ENCODE assay signal across 8 cellular contexts in the genomic region with DNA sequence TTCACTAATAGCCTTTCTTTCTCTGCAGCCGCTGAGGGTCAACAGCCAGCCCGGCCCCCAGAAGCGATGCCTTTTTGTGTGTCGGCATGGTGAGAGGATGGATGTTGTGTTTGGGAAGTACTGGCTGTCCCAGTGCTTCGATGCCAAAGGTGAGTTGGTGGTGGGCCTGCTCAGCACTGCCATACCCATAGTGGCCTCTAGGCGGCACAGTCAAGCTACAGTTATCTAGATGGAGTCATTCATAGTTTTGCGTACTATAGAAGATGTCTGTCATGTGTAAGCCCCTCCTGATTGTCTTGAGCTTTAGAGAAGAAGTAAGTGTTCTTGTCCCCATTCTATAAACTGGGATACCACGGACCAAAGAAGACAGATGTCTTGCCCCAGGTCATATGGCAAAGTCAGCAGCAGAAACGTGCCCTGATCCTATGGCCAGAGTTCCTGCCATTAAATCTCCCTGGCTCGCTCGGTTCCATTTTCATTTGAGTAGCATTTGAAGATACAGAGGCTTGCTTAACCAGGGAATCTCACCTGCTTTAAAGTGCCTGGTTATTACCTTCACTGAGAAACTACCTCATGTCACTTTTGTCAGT. TPM values are rescaled to one million over a fixed set of nuclear protein-coding genes. Genes with fewer than 3 reads are reported as not detected.
DNase-seq lines count a peak whose midpoint lies in the region; ATAC-seq and TF ChIP-seq lines count a peak whose summit lies in the region.

No MANE protein-coding gene starts in this region.

- peaks cover 45% of the 10 kb centered on the region for H3K36me3 ChIP-seq in effector memory CD4-positive, alpha-beta T cell (ENCODE audit: control insufficient read depth, insufficient read depth, low read length)
- H3K36me3 ChIP-seq in thyroid gland: no peaks in the 10 kb centered on the region

- CTCF ChIA-PET in Calu3 (lab: Charles Lee): interaction anchor here (1.3 kb wide), 1 partner anchor 58 kb away, joined by 6 read pairs; no protein-coding TSS in a partner anchor

- 56 to 62% methylated on average over 11 of the region's 11 CpGs for WGBS in thyroid gland, 2 donors
- WGBS in lower leg skin, 2 donors: 68 to 76% methylated on average over 11 of the region's 11 CpGs

- H3K4me3 Mint-ChIP-seq in Calu3 (ENCODE audit: low read depth, unreplicated experiment) (no peak overlapping the region), nephron (no peak overlapping the region)

- H3K4me1 ChIP-seq in effector memory CD4-positive, alpha-beta T cell (ENCODE audit: control insufficient read depth, insufficient read depth, low read length, poor library complexity, severe bottlenecking): no peaks in the 10 kb centered on the region
- H3K4me1 ChIP-seq in thyroid gland: no peaks in the 10 kb centered on the region

- no peaks in the 10 kb centered on the region for H3K9me3 ChIP-seq in effector memory CD4-positive, alpha-beta T cell (ENCODE audit: control insufficient read depth, low read length)
- H3K9me3 ChIP-seq in thyroid gland: no peaks in the 10 kb centered on the region

- TF ChIP-seq POLR2A in NB4 (IDR thresholded peaks at IDR 0.05; ENCODE audit: extremely low read depth, insufficient read length) (no peak), thyroid gland (IDR thresholded peaks at IDR 0.05) (no peak), lower leg skin (IDR thresholded peaks at IDR 0.05) (no peak)

- no peak overlapping the region for H3K27ac Mint-ChIP-seq in Calu3 (ENCODE audit: unreplicated experiment)
- no peak overlapping the region for H3K27ac Mint-ChIP-seq in nephron

- intact Hi-C loops in Calu3 (cut with micrococcal nuclease; ENCODE audit: unreplicated experiment) (loop anchor here (1.0 to 5.0 kb wide), 2 partner anchors 58 to 226 kb away; no protein-coding TSS in a partner anchor), thyroid gland (cut with DNase I) (loop anchor here (5.0 kb wide), 2 partner anchors 56 to 236 kb away; no protein-coding TSS in a partner anchor), lower leg skin (cut with DNase I; ENCODE audit: low total_unique reads) (no loop called here)

- H3K27ac ChIP-seq in effector memory CD4-positive, alpha-beta T cell (ENCODE audit: insufficient read depth, low read length, poor library complexity, severe bottlenecking): no peak overlapping the region
- H3K27ac ChIP-seq in thyroid gland: no peak overlapping the region

- H3K27me3 ChIP-seq in effector memory CD4-positive, alpha-beta T cell (replicated peaks; ENCODE audit: control insufficient read depth, insufficient read depth, low read length, poor library complexity, severe bottlenecking): no peaks in the 10 kb centered on the region
- no peaks in the 10 kb centered on the region for H3K27me3 ChIP-seq in thyroid gland

- ATAC-seq in GM21515 (IDR thresholded peaks at IDR 0.05; ENCODE audit: unreplicated experiment): peak; percentile 85

- H3K4me1 Mint-ChIP-seq in Calu3 (ENCODE audit: low read depth, unreplicated experiment) (no peaks in the 10 kb centered on the region), nephron (peaks cover 5% of the 10 kb centered on the region)

- DNase-seq in Calu3 (peak; percentile 48), NB4 (ENCODE audit: low read depth) (peak; percentile 68), thyroid gland (peak; percentile 66 to 71), lower leg skin (ENCODE audit: low spot score in 2 of 2) (no peak)
- DNase-seq in activated CD4-positive, alpha-beta T cell treated with anti-CD3 and anti-CD28 coated beads, Interleukin-2, amount 50 U/mL, for 24 hours (ENCODE audit: low read depth in 1 of 2, low spot score in 1 of 2): peak; percentile 50 to 63
- DNase-seq in effector memory CD4-positive, alpha-beta T cell: peak; percentile 10 to 24 (median 14)

- TF ChIP-seq CTCF in Calu3 (IDR thresholded peaks at IDR 0.05; ENCODE audit: unreplicated experiment) (peak; percentile 74), NB4 (IDR thresholded peaks at IDR 0.05; ENCODE audit: low read depth, low read length) (peak; percentile 99), nephron (IDR thresholded peaks at IDR 0.05; ENCODE audit: unreplicated experiment in 3 of 3) (peak; percentile 54 to 63 (median 54)), thyroid gland (IDR thresholded peaks at IDR 0.05) (peak; percentile 84 to 94 (median 91)), lower leg skin (IDR thresholded peaks at IDR 0.05) (peak in 1 of 3 donors; percentile 48)

- no peaks in the 10 kb centered on the region for H3K9me3 Mint-ChIP-seq in Calu3 (ENCODE audit: low read depth, unreplicated experiment)
- no peaks in the 10 kb centered on the region for H3K9me3 Mint-ChIP-seq in nephron

- no TSS peak for BruUV-seq in Calu3 (replicated peaks; lab: Mats Ljungman, UMichigan)

- H3K27me3 Mint-ChIP-seq in Calu3 (ENCODE audit: unreplicated experiment) (no peaks in the 10 kb centered on the region), nephron (ENCODE audit: low read depth) (no peaks in the 10 kb centered on the region)

- no peak overlapping the region for H3K4me3 ChIP-seq in NB4 (ENCODE audit: low read depth, low read length)
- no peak overlapping the region for H3K4me3 ChIP-seq in effector memory CD4-positive, alpha-beta T cell (ENCODE audit: insufficient read depth, low read depth, low read length, poor library complexity, severe bottlenecking)
- H3K4me3 ChIP-seq in thyroid gland (replicated peaks in 1 of 3): no peak overlapping the region
- H3K4me3 ChIP-seq in lower leg skin (ENCODE audit: low read depth, poor library complexity, severe bottlenecking): no peak overlapping the region

- H3K36me3 Mint-ChIP-seq in Calu3 (ENCODE audit: insufficient read depth, unreplicated experiment) (peaks cover 28% of the 10 kb centered on the region), nephron (ENCODE audit: low read depth) (peaks cover 15% of the 10 kb centered on the region)

RNA-seq across cellular contexts. Expression of a gene that starts 42.1 kb away (rescaled TPM):
- total RNA-seq in Calu3 (2022) (not detected in 2 replicates), thyroid gland (under 1 TPM in 1 of 4 donors, not detected in 3; 0.45 TPM), lower leg skin (1 to 10 TPM in 1 of 4 donors, under 1 TPM in 1, not detected in 2; 0.15 to 4.4 TPM)

Comparison
In these comparisons a context has a peak if more than half of its experiments do, and no peak if none do; other contexts are left out.
1. DNase-seq: peak in Calu3 (single experiment), NB4 (single experiment), activated CD4-positive, alpha-beta T cell treated with anti-CD3 and anti-CD28 coated beads, Interleukin-2, amount 50 U/mL, for 24 hours (2 of 2), effector memory CD4-positive, alpha-beta T cell (3 of 3) and thyroid gland (2 of 2); none in lower leg skin (0 of 2).